Comparison of ENCODE assay signal across 20 cellular contexts in the genomic region with DNA sequence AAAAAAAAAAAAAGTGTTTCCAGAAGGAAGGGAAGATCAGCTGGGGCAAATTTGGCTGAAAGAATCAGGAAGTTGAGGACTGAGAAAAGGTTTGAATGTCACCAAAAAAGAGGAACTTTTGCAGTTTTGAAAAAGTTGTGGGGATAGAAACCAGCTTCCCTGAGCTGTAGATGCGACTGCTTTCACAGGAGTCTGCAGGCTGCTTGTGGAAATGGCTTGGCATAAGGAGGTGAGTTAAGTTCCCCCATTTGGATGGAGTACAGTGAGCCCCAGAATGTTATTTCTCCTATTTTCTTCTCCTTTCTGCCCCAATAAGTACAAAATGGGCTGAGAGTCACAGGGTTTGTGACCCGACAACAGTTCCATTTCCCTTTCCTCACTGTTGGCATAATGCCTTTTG. TPM values are rescaled to one million over a fixed set of nuclear protein-coding genes. Genes with fewer than 3 reads are reported as not detected.
A peak's percentile ranks its signal among the peaks of the same experiment; 100 is the strongest.
DNase-seq lines count a peak whose midpoint lies in the region; ATAC-seq and TF ChIP-seq lines count a peak whose summit lies in the region.
"Had no signal": no experiment of that assay in that cellular context is flagged by ENCODE, and none has a peak within 500 bp of the region (broad histone marks: within the 10 kb centered on the region; RNA-seq: fewer than 3 reads in every experiment).

No MANE protein-coding gene starts in this region.

- TF ChIP-seq CTCF in chondrocyte (IDR thresholded peaks at IDR 0.05): no peak

- H3K27me3 Mint-ChIP-seq in chondrocyte (ENCODE audit: low read depth) (peaks cover 11% of the 10 kb centered on the region), naive B cell (peaks cover 0 to 8% (median 0%) of the 10 kb centered on the region in 3 donors)
- H3K27me3 Mint-ChIP-seq: IgD-negative memory B cell had no signal

- DNase-seq in CD1c-positive myeloid dendritic cell (ENCODE audit: extremely low spot score) (peak; percentile 80), NOMO-1 treated with dmso at 0.1 percent for 144 hours (lab: John Stamatoyannopoulos, UW; ENCODE audit: unreplicated experiment) (peak; percentile 62), chondrocyte (ENCODE audit: low spot score) (no peak), naive B cell (peak; percentile 3), NCI-H345 treated with DMSO at 0.1 percent for 48 hours (lab: John Stamatoyannopoulos, UW; ENCODE audit: unreplicated experiment) (no peak), G401 (ENCODE audit: low spot score) (no peak)
- DNase-seq in stimulated activated naive CD4-positive, alpha-beta T cell treated with Interleukin-2 at 50 U/mL for 16 hours (lab: John Stamatoyannopoulos, UW): no peak
- DNase-seq: ACHN; activated effector memory CD4-positive, alpha-beta T cell treated with Interleukin-2 at 50 U/mL for 16 hours; amniotic stem cell; Caco-2; endodermal cell; NCI-H1417; NCI-H226; SW 1271; trophoblast cell had no signal

- ATAC-seq in naive B cell (ENCODE audit: low read depth in 2 of 2) (peak; percentile 30 to 43), HG02840 (IDR thresholded peaks at IDR 0.05; ENCODE audit: low FRiP score, unreplicated experiment) (no peak)
- ATAC-seq: stimulated activated effector memory CD8-positive, alpha-beta T cell treated with anti-CD3 and anti-CD28 coated beads, Interleukin-12 subunit alpha, Interleukin-12 subunit beta, amount 100 ng/mL, for 72 hours; WTC11 had no signal

- H3K27ac Mint-ChIP-seq in chondrocyte (ENCODE audit: unreplicated experiment) (peak overlapping the region; percentile 36), naive B cell (peak overlapping the region in 1 of 6 donors; percentile 22)
- H3K27ac Mint-ChIP-seq: endodermal cell; IgD-negative memory B cell; stimulated activated effector memory CD8-positive, alpha-beta T cell treated with anti-CD3 and anti-CD28 coated beads, Interleukin-12 subunit alpha, Interleukin-12 subunit beta, amount 100 ng/mL, for 72 hours; WTC11 had no signal

- in situ Hi-C loops in G401 (cut with HindIII; ENCODE audit: low sequenced_read_pairs): no loop called here

- H3K4me3 Mint-ChIP-seq in chondrocyte (ENCODE audit: unreplicated experiment) (no peak overlapping the region), naive B cell (peak overlapping the region in 5 of 8 donors; percentile 28 to 77 (median 36))
- H3K4me3 Mint-ChIP-seq: endodermal cell; stimulated activated effector memory CD8-positive, alpha-beta T cell treated with anti-CD3 and anti-CD28 coated beads, Interleukin-12 subunit alpha, Interleukin-12 subunit beta, amount 100 ng/mL, for 72 hours; WTC11 had no signal

- H3K4me1 Mint-ChIP-seq in chondrocyte (ENCODE audit: low read depth): peaks cover 9% of the 10 kb centered on the region
- H3K4me1 Mint-ChIP-seq in naive B cell: peaks cover 11 to 18% (median 14%) of the 10 kb centered on the region in 3 donors
- H3K4me1 Mint-ChIP-seq: WTC11 had no signal

- H3K36me3 Mint-ChIP-seq in chondrocyte (ENCODE audit: low read depth) (no peaks in the 10 kb centered on the region), naive B cell (no peaks in the 10 kb centered on the region)
- H3K36me3 Mint-ChIP-seq: IgD-negative memory B cell; stimulated activated effector memory CD8-positive, alpha-beta T cell treated with anti-CD3 and anti-CD28 coated beads, Interleukin-12 subunit alpha, Interleukin-12 subunit beta, amount 100 ng/mL, for 72 hours; WTC11 had no signal

- H3K9me3 Mint-ChIP-seq in chondrocyte (ENCODE audit: low read depth) (no peaks in the 10 kb centered on the region), naive B cell (no peaks in the 10 kb centered on the region)
- H3K9me3 Mint-ChIP-seq: endodermal cell; stimulated activated effector memory CD8-positive, alpha-beta T cell treated with anti-CD3 and anti-CD28 coated beads, Interleukin-12 subunit alpha, Interleukin-12 subunit beta, amount 100 ng/mL, for 72 hours; WTC11 had no signal

RNA-seq across cellular contexts. Expression of a gene that starts 16.5 kb away (rescaled TPM):
- total RNA-seq in chondrocyte: 26.7 to 29.9 TPM (median 29.1 TPM) in 3 replicates
- 10 to 100 TPM; 50.3 to 62.4 (median 57.8) TPM for polyA plus RNA-seq in naive B cell (ENCODE audit: low read depth in 6 of 6)
- 91.9 and 125 TPM in 2 replicates for total RNA-seq in G401 (2014; rRNA removed; shearing (Covaris generic))

RNA-seq across cellular contexts. Expression of a gene that starts 42.6 kb away (rescaled TPM):
- total RNA-seq in chondrocyte: not detected in 3 replicates
- under 1 TPM in 1 of 6 donors, not detected in 5; 0.16 TPM for polyA plus RNA-seq in naive B cell (ENCODE audit: low read depth in 6 of 6)
- 0.03 TPM in 1 of 2 replicates, not detected in the other for total RNA-seq in G401 (2014; rRNA removed; shearing (Covaris generic))
- total RNA-seq: Caco-2 had no signal
- polyA plus RNA-seq: IgD-negative memory B cell had no signal

Comparison
In these comparisons a context has a peak if more than half of its experiments do, and no peak if none do; other contexts are left out.
1. DNase-seq: peak in CD1c-positive myeloid dendritic cell (single experiment), NOMO-1 treated with dmso at 0.1 percent for 144 hours (single experiment) and naive B cell (single experiment); none in chondrocyte (single experiment), stimulated activated naive CD4-positive, alpha-beta T cell treated with Interleukin-2 at 50 U/mL for 16 hours (single experiment), NCI-H345 treated with DMSO at 0.1 percent for 48 hours (single experiment) and G401 (single experiment).